Comparison of ENCODE assay signal across 19 cellular contexts in genomic region chr6:150887978-150888563, GRCh38. TPM values are rescaled to one million over a fixed set of nuclear protein-coding genes. Genes with fewer than 3 reads are reported as not detected.
A peak's percentile ranks its signal among the peaks of the same experiment; 100 is the strongest.
DNase-seq lines count a peak whose midpoint lies in the region; ATAC-seq and TF ChIP-seq lines count a peak whose summit lies in the region.
"Had no signal": no experiment of that assay in that cellular context is flagged by ENCODE, and none has a peak within 500 bp of the region (broad histone marks: within the 10 kb centered on the region; RNA-seq: fewer than 3 reads in every experiment).

No MANE protein-coding gene starts in this region.

- no peak overlapping the region for H3K9ac ChIP-seq in BLaER1

- H3K4me1 ChIP-seq in BLaER1, result peaks cover 12% of the 10 kb centered on the region
- no peaks in the 10 kb centered on the region for H3K4me1 ChIP-seq in CD4-positive, alpha-beta memory T cell (ENCODE audit: insufficient read depth, low read length)
- H3K4me1 ChIP-seq: BE2C had no signal

- intact Hi-C loops in CD4-positive, alpha-beta memory T cell (cut with micrococcal nuclease), result no loop called here

- no peaks in the 10 kb centered on the region for H3K9me3 ChIP-seq in BLaER1
- H3K9me3 ChIP-seq in T-helper 17 cell (ENCODE audit: control insufficient read depth, low read length, poor library complexity, severe bottlenecking), result no peaks in the 10 kb centered on the region
- H3K9me3 ChIP-seq in CD4-positive, alpha-beta memory T cell (ENCODE audit: control insufficient read depth in 1 of 2, low read length in 2 of 2), result no peaks in the 10 kb centered on the region
- H3K9me3 ChIP-seq: BE2C, vagina had no signal

- H3K27me3 ChIP-seq in BLaER1, result no peaks in the 10 kb centered on the region
- H3K27me3 ChIP-seq in CD4-positive, alpha-beta memory T cell (ENCODE audit: insufficient read depth, low read length), result no peaks in the 10 kb centered on the region
- H3K27me3 ChIP-seq: BE2C, vagina had no signal

- H3K4me1 Mint-ChIP-seq in HFFc6 (ENCODE audit: low read depth) (peaks cover 22% of the 10 kb centered on the region), T-helper 17 cell (peaks cover 9% of the 10 kb centered on the region), T-cell (peaks cover 0 to 5% (median 0%) of the 10 kb centered on the region in 3 donors)
- H3K4me1 Mint-ChIP-seq in CD4-positive, alpha-beta memory T cell, result peaks cover 0 to 3% (median 0%) of the 10 kb centered on the region in 4 donors

- H3K4me3 Mint-ChIP-seq in HFFc6 (no peak overlapping the region; the same call in 1 of the 2 replicates), T-helper 17 cell (no peak overlapping the region), T-cell (no peak overlapping the region)
- no peak overlapping the region for H3K4me3 Mint-ChIP-seq in CD4-positive, alpha-beta memory T cell
- H3K4me3 Mint-ChIP-seq: activated CD4-positive, alpha-beta T cell treated with anti-CD3 and anti-CD28 coated beads, Interleukin-2, amount 10 ng/mL, durations not matched to agents 7 days and 5 days; brain; naive thymus-derived CD4-positive, alpha-beta T cell had no signal

- H3K4me3 ChIP-seq in BLaER1, result no peak overlapping the region
- no peak overlapping the region for H3K4me3 ChIP-seq in CD4-positive, alpha-beta memory T cell (ENCODE audit: low read length in 2 of 2)
- H3K4me3 ChIP-seq: vagina had no signal

- POLR2A ChIA-PET in T-cell (lab: Charles Lee), result interaction anchor here in 1 of 2 donors (0.5 to 0.6 kb wide), 2 partner anchors 324 to 438 kb away, joined by 4 to 6 read pairs; no protein-coding TSS in a partner anchor
- POLR2A ChIA-PET in CD4-positive, alpha-beta memory T cell (lab: Charles Lee; ENCODE audit: partially characterized antibody), result no interaction called here

- peaks cover 26% of the 10 kb centered on the region for H4K20me1 ChIP-seq in BLaER1

- no peak for TF ChIP-seq CTCF in HFFc6 (IDR thresholded peaks at IDR 0.05)

- no peaks in the 10 kb centered on the region; the same call in 1 of the 2 replicates for H3K27me3 Mint-ChIP-seq in HFFc6 (ENCODE audit: insufficient read depth)
- H3K27me3 Mint-ChIP-seq in T-helper 17 cell, result no peaks in the 10 kb centered on the region
- no peaks in the 10 kb centered on the region for H3K27me3 Mint-ChIP-seq in T-cell
- no peaks in the 10 kb centered on the region for H3K27me3 Mint-ChIP-seq in CD4-positive, alpha-beta memory T cell
- H3K27me3 Mint-ChIP-seq: activated CD4-positive, alpha-beta T cell treated with anti-CD3 and anti-CD28 coated beads, Interleukin-2, amount 10 ng/mL, durations not matched to agents 7 days and 5 days; brain; naive thymus-derived CD4-positive, alpha-beta T cell had no signal

- CTCF ChIA-PET in T-cell (lab: Charles Lee), result interaction anchor here (0.7 to 8.7 kb wide), 4 partner anchors 126 to 447 kb away, joined by 3 to 83 read pairs (median 6); no protein-coding TSS in a partner anchor
- CTCF ChIA-PET in CD4-positive, alpha-beta memory T cell (lab: Charles Lee; ENCODE audit: partially characterized antibody), result interaction anchor here (1.2 to 24.8 kb wide), 6 partner anchors 8 to 517 kb away, joined by 3 to 860 read pairs (median 5); no protein-coding TSS in a partner anchor

- peak overlapping the region; percentile 4; the same call in 1 of the 2 replicates for H3K4me2 ChIP-seq in BLaER1

- peaks cover 43% of the 10 kb centered on the region for H3K36me3 Mint-ChIP-seq in HFFc6 (ENCODE audit: low read depth)
- peaks cover 8% of the 10 kb centered on the region for H3K36me3 Mint-ChIP-seq in T-helper 17 cell (ENCODE audit: low read depth)
- peaks cover 31% of the 10 kb centered on the region for H3K36me3 Mint-ChIP-seq in T-cell
- peaks cover 33 to 37% of the 10 kb centered on the region in 2 donors for H3K36me3 Mint-ChIP-seq in CD4-positive, alpha-beta memory T cell

- H3K27ac ChIP-seq in BLaER1, result no peak overlapping the region
- no peak overlapping the region for H3K27ac ChIP-seq in CD4-positive, alpha-beta memory T cell (ENCODE audit: low read depth, low read length)
- H3K27ac ChIP-seq: vagina had no signal

- peaks cover 89% of the 10 kb centered on the region for H3K36me3 ChIP-seq in BLaER1
- H3K36me3 ChIP-seq in CD4-positive, alpha-beta memory T cell (ENCODE audit: insufficient read depth, low read length), result no peaks in the 10 kb centered on the region
- H3K36me3 ChIP-seq: vagina had no signal

- ATAC-seq in GM18511 (IDR thresholded peaks at IDR 0.05; ENCODE audit: unreplicated experiment), result peak; percentile 70
- no peak for ATAC-seq in T-helper 17 cell
- ATAC-seq in T-cell (replicated peaks in 1 of 4), result no peak
- ATAC-seq: left lobe of liver; naive thymus-derived CD4-positive, alpha-beta T cell had no signal

- H3K9me3 Mint-ChIP-seq in HFFc6 (no peaks in the 10 kb centered on the region), T-cell (no peaks in the 10 kb centered on the region)
- H3K9me3 Mint-ChIP-seq in CD4-positive, alpha-beta memory T cell, result no peaks in the 10 kb centered on the region
- H3K9me3 Mint-ChIP-seq: activated CD4-positive, alpha-beta T cell treated with anti-CD3 and anti-CD28 coated beads, Interleukin-2, amount 10 ng/mL, durations not matched to agents 7 days and 5 days; brain; naive thymus-derived CD4-positive, alpha-beta T cell had no signal

- H3K27ac Mint-ChIP-seq in HFFc6, result peak overlapping the region; percentile 29; the same call in 1 of the 2 replicates
- H3K27ac Mint-ChIP-seq in T-helper 17 cell, result peak overlapping the region; percentile 72
- H3K27ac Mint-ChIP-seq in T-cell, result no peak overlapping the region
- H3K27ac Mint-ChIP-seq in CD4-positive, alpha-beta memory T cell, result peak overlapping the region in 3 of 7 donors; percentile 37 to 53 (median 39)
- H3K27ac Mint-ChIP-seq: activated CD4-positive, alpha-beta T cell treated with anti-CD3 and anti-CD28 coated beads, Interleukin-2, amount 10 ng/mL, durations not matched to agents 7 days and 5 days; brain had no signal

- DNase-seq in HFFc6, result no peak
- no peak for DNase-seq in T-helper 17 cell
- no peak for DNase-seq in T-cell
- no peak for DNase-seq in SKM-1 (lab: John Stamatoyannopoulos, UW; ENCODE audit: unreplicated experiment)
- no peak for DNase-seq in NAMALWA (ENCODE audit: low spot score)
- no peak for DNase-seq in CD4-positive, alpha-beta memory T cell
- DNase-seq: activated CD4-positive, alpha-beta T cell treated with anti-CD3 and anti-CD28 coated beads, Interleukin-2, amount 10 ng/mL, durations not matched to agents 7 days and 5 days; activated effector memory CD4-positive, alpha-beta T cell treated with Interleukin-2 at 50 U/mL for 16 hours; BE2C; DMS79; effector CD4-positive, alpha-beta T cell; naive thymus-derived CD4-positive, alpha-beta T cell; NCI-H526 treated with DMSO at 0.1 percent for 48 hours; stimulated activated CD4-positive, alpha-beta T cell treated with anti-CD3 and anti-CD28 coated beads, Interleukin-2, amount 100 ng/mL, for 24 hours had no signal

RNA-seq across cellular contexts. Expression of gene MTHFD1L, which starts 22.6 kb away (rescaled TPM):
- total RNA-seq in HFFc6 (2021; fragmentation: NEBNext Ultra II Directional; extraction: Animal tissue kit (Norgen Biotek cat#: 25700)), result 10 to 100 TPM; 67.5 to 88.7 (median 80.9) TPM
- 10 to 100 TPM; 14.5 to 22.1 TPM for total RNA-seq in T-helper 17 cell
- total RNA-seq in T-cell, result 10 to 100 TPM in 4 of 5 donors, 1 to 10 TPM in 1; 9.3 to 34.2 (median 26.7) TPM
- 10 to 100 TPM in 1 of 2 experiments, 1 to 10 TPM in 1; 8.6 to 11.1 TPM for total RNA-seq in CD4-positive, alpha-beta memory T cell
- 1 to 10 TPM; 3.7 to 9.2 TPM for polyA plus RNA-seq in CD4-positive, alpha-beta memory T cell

Comparison
In these comparisons a context has a peak if more than half of its experiments do, and no peak if none do; other contexts are left out.
1. H3K27ac Mint-ChIP-seq: peak in HFFc6 (single experiment) and T-helper 17 cell (single experiment); none in T-cell (0 of 2).